32 cellular contexts compared by ENCODE assay signal in the genomic region with DNA sequence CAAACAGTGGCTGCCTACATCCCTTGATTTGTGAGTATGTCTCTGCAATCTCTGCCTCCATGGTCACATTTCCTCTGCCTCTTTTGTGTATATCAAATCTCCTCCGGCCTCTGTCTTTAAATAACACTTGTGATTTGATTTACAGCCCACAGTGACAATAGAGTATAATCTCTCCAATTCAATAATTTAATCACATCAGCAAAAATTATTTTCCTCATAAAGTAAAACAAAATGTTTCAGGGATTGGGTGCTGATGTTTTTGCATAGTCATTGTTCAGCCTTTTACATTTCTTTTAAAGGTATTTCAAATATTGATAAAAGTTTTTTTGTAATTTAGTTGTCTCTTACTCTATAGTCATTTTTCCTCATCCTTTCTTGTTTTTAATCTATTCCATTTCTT.
"Had no signal": no experiment of that assay in that cellular context is flagged by ENCODE, and none has a peak within 500 bp of the region (broad histone marks: within the 10 kb centered on the region; RNA-seq: fewer than 3 reads in every experiment).

No MANE protein-coding gene starts in this region.

- DNase-seq: activated CD4-positive, alpha-beta memory T cell treated with anti-CD3 and anti-CD28 coated beads for 36 hours; activated CD4-positive, alpha-beta T cell treated with anti-CD3 and anti-CD28 coated beads for 36 hours; activated CD4-positive, alpha-beta T cell treated with anti-CD3 and anti-CD28 coated beads, Interleukin-2, amount 10 ng/mL, durations not matched to agents 24 days and 14 days; activated CD4-positive, CD25-positive, alpha-beta regulatory T cell; activated CD4-positive, CD25-positive, alpha-beta regulatory T cell treated with anti-CD3 and anti-CD28 coated beads, Interleukin-2, amount 50 U/mL, for 72 hours; activated CD8-positive, alpha-beta memory T cell treated with anti-CD3 and anti-CD28 coated beads, Interleukin-2, amount 10 ng/mL, durations not matched to agents 7 days and 5 days; activated CD8-positive, alpha-beta memory T cell treated with anti-CD3 and anti-CD28 coated beads, Interleukin-2, amount 50 U/mL, for 4 hours; activated CD8-positive, alpha-beta T cell treated with anti-CD3 and anti-CD28 coated beads, Interleukin-2, amount 10 ng/mL, durations not matched to agents 7 days and 5 days; activated effector memory CD4-positive, alpha-beta T cell treated with anti-CD3 and anti-CD28 coated beads, Interleukin-2, amount 50 U/mL, for 16 hours; activated naive CD4-positive, alpha-beta T cell treated with anti-CD3 and anti-CD28 coated beads for 36 hours; activated naive CD8-positive, alpha-beta T cell treated with anti-CD3 and anti-CD28 coated beads for 36 hours; activated naive CD8-positive, alpha-beta T cell treated with anti-CD3 and anti-CD28 coated beads, Interleukin-2, amount 50 U/mL, for 24 hours; activated T-cell treated with anti-CD3 and anti-CD28 coated beads, Interleukin-2, amount 50 U/mL, for 1 hour; activated T-cell treated with anti-CD3 and anti-CD28 coated beads, Interleukin-2, amount 50 U/mL, for 48 hours; adrenal gland; amygdala; aorta; body of pancreas; caudate nucleus; cortex of kidney; dermis blood vessel endothelial cell; effector CD4-positive, alpha-beta T cell; effector memory CD8-positive, alpha-beta T cell; esophagus squamous epithelium; foreskin melanocyte; heart right ventricle; T-helper 2 cell had no signal

- H3K27ac Mint-ChIP-seq: activated CD4-positive, alpha-beta memory T cell treated with anti-CD3 and anti-CD28 coated beads for 36 hours; activated CD4-positive, alpha-beta T cell treated with anti-CD3 and anti-CD28 coated beads for 36 hours; activated CD4-positive, alpha-beta T cell treated with anti-CD3 and anti-CD28 coated beads, Interleukin-2, amount 10 ng/mL, durations not matched to agents 24 days and 14 days; activated CD8-positive, alpha-beta memory T cell treated with anti-CD3 and anti-CD28 coated beads, Interleukin-2, amount 10 ng/mL, durations not matched to agents 7 days and 5 days; activated CD8-positive, alpha-beta T cell treated with anti-CD3 and anti-CD28 coated beads, Interleukin-2, amount 10 ng/mL, durations not matched to agents 7 days and 5 days; activated naive CD4-positive, alpha-beta T cell treated with anti-CD3 and anti-CD28 coated beads for 36 hours; activated naive CD4-positive, alpha-beta T cell treated with anti-CD3 and anti-CD28 coated beads, Interleukin-2, amount 50 U/mL, for 24 hours; activated naive CD8-positive, alpha-beta T cell treated with anti-CD3 and anti-CD28 coated beads for 36 hours; activated naive CD8-positive, alpha-beta T cell treated with anti-CD3 and anti-CD28 coated beads, Interleukin-2, amount 50 U/mL, for 24 hours; activated T-helper 1 cell treated with anti-CD3 and anti-CD28 coated beads, Interleukin-12 subunit alpha, Interleukin-12 subunit beta, Interleukin-2, Interleukin-4 antibody, amounts not matched to agents 30 ng/mL and 10 ng/mL and 1 ng/mL, durations not matched to agents 14 hours and 24 hours and 36 hours; activated T-helper 2 cell treated with anti-CD3 and anti-CD28 coated beads, Interferon-gamma antibody, Interleukin-2, Interleukin-4, amounts not matched to agents 10 μg/mL and 5 μg/mL and 100 μg/mL, durations not matched to agents 14 hours and 24 hours and 36 hours; effector memory CD8-positive, alpha-beta T cell had no signal

- H3K27ac ChIP-seq: adrenal gland, body of pancreas, epithelial cell of prostate, esophagus squamous epithelium, gastroesophageal sphincter, heart right ventricle had no signal

- H3K9me3 ChIP-seq: adrenal gland, body of pancreas, esophagus squamous epithelium, gastroesophageal sphincter had no signal

- H3K27me3 ChIP-seq: adrenal gland, body of pancreas, esophagus squamous epithelium, gastroesophageal sphincter, heart right ventricle had no signal

- H3K4me1 ChIP-seq: adrenal gland, body of pancreas, esophagus squamous epithelium, gastroesophageal sphincter, heart right ventricle had no signal

- H3K36me3 ChIP-seq: adrenal gland, esophagus squamous epithelium, gastroesophageal sphincter, heart right ventricle had no signal

- H3K4me3 Mint-ChIP-seq: activated CD4-positive, alpha-beta memory T cell treated with anti-CD3 and anti-CD28 coated beads for 36 hours; activated CD4-positive, alpha-beta T cell treated with anti-CD3 and anti-CD28 coated beads for 36 hours; activated CD4-positive, alpha-beta T cell treated with anti-CD3 and anti-CD28 coated beads, Interleukin-2, amount 10 ng/mL, durations not matched to agents 24 days and 14 days; activated CD8-positive, alpha-beta memory T cell treated with anti-CD3 and anti-CD28 coated beads, Interleukin-2, amount 10 ng/mL, durations not matched to agents 7 days and 5 days; activated CD8-positive, alpha-beta T cell treated with anti-CD3 and anti-CD28 coated beads, Interleukin-2, amount 10 ng/mL, durations not matched to agents 7 days and 5 days; activated naive CD4-positive, alpha-beta T cell treated with anti-CD3 and anti-CD28 coated beads for 36 hours; activated naive CD4-positive, alpha-beta T cell treated with anti-CD3 and anti-CD28 coated beads, Interleukin-2, amount 50 U/mL, for 24 hours; activated naive CD8-positive, alpha-beta T cell treated with anti-CD3 and anti-CD28 coated beads for 36 hours; activated naive CD8-positive, alpha-beta T cell treated with anti-CD3 and anti-CD28 coated beads, Interleukin-2, amount 50 U/mL, for 24 hours; activated T-helper 1 cell treated with anti-CD3 and anti-CD28 coated beads, Interleukin-12 subunit alpha, Interleukin-12 subunit beta, Interleukin-2, Interleukin-4 antibody, amounts not matched to agents 30 ng/mL and 10 ng/mL and 1 ng/mL, durations not matched to agents 14 hours and 24 hours and 36 hours; effector memory CD8-positive, alpha-beta T cell had no signal

- H3K4me1 Mint-ChIP-seq: activated CD4-positive, alpha-beta T cell treated with anti-CD3 and anti-CD28 coated beads for 36 hours; activated CD4-positive, alpha-beta T cell treated with anti-CD3 and anti-CD28 coated beads, Interleukin-2, amount 10 ng/mL, durations not matched to agents 24 days and 14 days; activated CD8-positive, alpha-beta memory T cell treated with anti-CD3 and anti-CD28 coated beads, Interleukin-2, amount 10 ng/mL, durations not matched to agents 7 days and 5 days; activated naive CD4-positive, alpha-beta T cell treated with anti-CD3 and anti-CD28 coated beads, Interleukin-2, amount 50 U/mL, for 24 hours; activated naive CD8-positive, alpha-beta T cell treated with anti-CD3 and anti-CD28 coated beads for 36 hours; activated naive CD8-positive, alpha-beta T cell treated with anti-CD3 and anti-CD28 coated beads, Interleukin-2, amount 50 U/mL, for 24 hours had no signal

- H3K27me3 Mint-ChIP-seq: activated CD4-positive, alpha-beta memory T cell treated with anti-CD3 and anti-CD28 coated beads for 36 hours; activated CD4-positive, alpha-beta T cell treated with anti-CD3 and anti-CD28 coated beads for 36 hours; activated CD4-positive, alpha-beta T cell treated with anti-CD3 and anti-CD28 coated beads, Interleukin-2, amount 10 ng/mL, durations not matched to agents 24 days and 14 days; activated CD8-positive, alpha-beta memory T cell treated with anti-CD3 and anti-CD28 coated beads, Interleukin-2, amount 10 ng/mL, durations not matched to agents 7 days and 5 days; activated naive CD4-positive, alpha-beta T cell treated with anti-CD3 and anti-CD28 coated beads, Interleukin-2, amount 50 U/mL, for 24 hours; activated naive CD8-positive, alpha-beta T cell treated with anti-CD3 and anti-CD28 coated beads for 36 hours; activated naive CD8-positive, alpha-beta T cell treated with anti-CD3 and anti-CD28 coated beads, Interleukin-2, amount 50 U/mL, for 24 hours; effector memory CD8-positive, alpha-beta T cell had no signal

- H3K4me3 ChIP-seq: adrenal gland, body of pancreas, esophagus squamous epithelium, gastroesophageal sphincter, heart right ventricle had no signal

- H3K9me3 Mint-ChIP-seq: activated CD4-positive, alpha-beta T cell treated with anti-CD3 and anti-CD28 coated beads, Interleukin-2, amount 10 ng/mL, durations not matched to agents 24 days and 14 days; activated T-helper 1 cell treated with anti-CD3 and anti-CD28 coated beads, Interleukin-12 subunit alpha, Interleukin-12 subunit beta, Interleukin-2, Interleukin-4 antibody, amounts not matched to agents 30 ng/mL and 10 ng/mL and 1 ng/mL, durations not matched to agents 14 hours and 24 hours and 36 hours had no signal

- ATAC-seq: activated CD4-positive, alpha-beta T cell treated with anti-CD3 and anti-CD28 coated beads for 36 hours; activated CD8-positive, alpha-beta memory T cell treated with anti-CD3 and anti-CD28 coated beads, Interleukin-2, amount 10 ng/mL, durations not matched to agents 7 days and 5 days; activated CD8-positive, alpha-beta T cell treated with anti-CD3 and anti-CD28 coated beads, Interleukin-2, amount 10 ng/mL, durations not matched to agents 7 days and 5 days; activated naive CD8-positive, alpha-beta T cell treated with anti-CD3 and anti-CD28 coated beads, Interleukin-2, amount 50 U/mL, for 24 hours; body of pancreas; effector memory CD8-positive, alpha-beta T cell; gastroesophageal sphincter; heart right ventricle had no signal
